12 cellular contexts compared by ENCODE assay signal in genomic region chr12:15701721-15702156, GRCh38.
DNase-seq lines count a peak whose midpoint lies in the region; ATAC-seq, FAIRE-seq and TF ChIP-seq lines count a peak whose summit lies in the region.
"Had no signal": no experiment of that assay in that cellular context is flagged by ENCODE, and none has a peak within 500 bp of the region (broad histone marks: within the 10 kb centered on the region; RNA-seq: fewer than 3 reads in every experiment).

No MANE protein-coding gene starts in this region.

- H2AFZ ChIP-seq in HepG2 (ENCODE audit: low read length) = no peak overlapping the region
- no peak overlapping the region for H2AFZ ChIP-seq in MM.1S (ENCODE audit: low read length)

- H3K4me1 Mint-ChIP-seq in mesothelial cell of epicardium = peaks cover 19% of the 10 kb centered on the region

- no peak for DNase-seq in HepG2 (ENCODE audit: low spot score)
- no peak for DNase-seq in mesothelial cell of epicardium (ENCODE audit: low spot score in 2 of 2, unreplicated experiment in 2 of 2)
- no peak for DNase-seq in aorta
- DNase-seq in GM10266 (ENCODE audit: extremely low spot score) = no peak
- DNase-seq in cortex of kidney (lab: John Stamatoyannopoulos, UW) = no peak
- no peak for DNase-seq in MM.1S
- DNase-seq: Caco-2; Kasumi-1; stimulated activated CD4-positive, alpha-beta T cell treated with anti-CD3 and anti-CD28 coated beads, Interleukin-4, amount 100 ng/mL, for 4 hours had no signal

- TF ChIP-seq CTCF in liver (IDR thresholded peaks at IDR 0.05; ENCODE audit: low read depth, low read length, missing input control) (no peak), HepG2 (CRISPR knock-in tag; IDR thresholded peaks at IDR 0.05) (no peak), mesothelial cell of epicardium (IDR thresholded peaks at IDR 0.05; ENCODE audit: unreplicated experiment) (no peak), GM10266 (IDR thresholded peaks at IDR 0.05; ENCODE audit: control insufficient read depth, insufficient read depth, low read depth, missing control alignments) (no peak), MM.1S (IDR thresholded peaks at IDR 0.05; ENCODE audit: low read length) (no peak)

- peak overlapping the region; percentile 9 to 19 for H3K27ac ChIP-seq in liver (ENCODE audit: low read depth in 1 of 2, low read length in 2 of 2)
- no peak overlapping the region for H3K27ac ChIP-seq in HepG2 (ENCODE audit: extremely low read length, insufficient read depth, low read length)
- no peak overlapping the region for H3K27ac ChIP-seq in aorta (ENCODE audit: low read depth in 1 of 2, low read length in 2 of 2)
- no peak overlapping the region for H3K27ac ChIP-seq in MM.1S (ENCODE audit: low read length)
- H3K27ac ChIP-seq: VCaP had no signal

- 58% methylated on average over 3 of the region's 3 CpGs for WGBS in liver
- 91% methylated on average over 3 of the region's 3 CpGs for WGBS in HepG2 (ENCODE audit: low lambda C conversion rate)
- 1 to 2% methylated on average over 3 of the region's 3 CpGs for WGBS in aorta, 2 donors

- no peak overlapping the region for H3K4me3 Mint-ChIP-seq in mesothelial cell of epicardium

- H3K36me3 ChIP-seq in liver (ENCODE audit: control insufficient read depth in 4 of 4, insufficient read depth in 3 of 4, low read depth in 1 of 4, low read length in 3 of 4) (no peaks in the 10 kb centered on the region), HepG2 (replicated peaks in 1 of 2; ENCODE audit: control insufficient read depth in 1 of 2, insufficient read depth in 2 of 2, low read length in 2 of 2) (no peaks in the 10 kb centered on the region), aorta (ENCODE audit: control insufficient read depth in 1 of 2, insufficient read depth in 2 of 2, low read length in 1 of 2) (no peaks in the 10 kb centered on the region), MM.1S (replicated peaks; ENCODE audit: insufficient read depth, low read length) (no peaks in the 10 kb centered on the region)

- H3K27me3 Mint-ChIP-seq in mesothelial cell of epicardium (ENCODE audit: low read depth) = no peaks in the 10 kb centered on the region

- no peaks in the 10 kb centered on the region for H3K9me3 ChIP-seq in liver (ENCODE audit: control insufficient read depth in 4 of 4, low read length in 3 of 4)
- no peaks in the 10 kb centered on the region for H3K9me3 ChIP-seq in HepG2 (ENCODE audit: low read length)
- no peaks in the 10 kb centered on the region for H3K9me3 ChIP-seq in aorta (ENCODE audit: control insufficient read depth, low read length)
- H3K9me3 ChIP-seq in MM.1S (replicated peaks; ENCODE audit: insufficient read depth, low read length) = no peaks in the 10 kb centered on the region
- H3K9me3 ChIP-seq: Caco-2 had no signal

- H3K27me3 ChIP-seq in liver (ENCODE audit: control insufficient read depth in 4 of 4, insufficient read depth in 4 of 4, low read length in 3 of 4) (no peaks in the 10 kb centered on the region), HepG2 (ENCODE audit: control insufficient read depth in 1 of 2, insufficient read depth in 2 of 2, low read length in 2 of 2) (no peaks in the 10 kb centered on the region), aorta (ENCODE audit: control insufficient read depth in 1 of 2, insufficient read depth in 2 of 2, low read length in 1 of 2) (no peaks in the 10 kb centered on the region), MM.1S (replicated peaks; ENCODE audit: insufficient read depth, low read length) (no peaks in the 10 kb centered on the region)

- FAIRE-seq in HepG2 (lab: Jason Lieb, UNC) (no peak), colon (lab: Jason Lieb, UNC) (peak; percentile 75)

- no peak overlapping the region for H3K4me3 ChIP-seq in liver (ENCODE audit: low read depth in 1 of 3, low read length in 3 of 3)
- no peak overlapping the region for H3K4me3 ChIP-seq in HepG2 (replicated peaks in 1 of 3; ENCODE audit: insufficient read depth in 1 of 3, low read depth in 2 of 3, low read length in 3 of 3)
- H3K4me3 ChIP-seq in aorta (ENCODE audit: low read length in 2 of 2) = no peak overlapping the region
- no peak overlapping the region for H3K4me3 ChIP-seq in MM.1S (ENCODE audit: low read length)

- H3K4me2 ChIP-seq in HepG2 (ENCODE audit: low read depth, low read length) = no peak overlapping the region
- H3K4me2 ChIP-seq in MM.1S (ENCODE audit: low read depth, low read length) = no peak overlapping the region

- intact Hi-C loops in HepG2 (cut with micrococcal nuclease; ENCODE audit: unreplicated experiment) (no loop called here), aorta (cut with DNase I) (no loop called here)

- no peaks in the 10 kb centered on the region for H3K9me3 Mint-ChIP-seq in mesothelial cell of epicardium

- TF ChIP-seq EP300 in HepG2 (IDR thresholded peaks at IDR 0.05; ENCODE audit: low read depth in 2 of 2, low read length in 2 of 2) (no peak), HepG2 (CRISPR knock-in tag; IDR thresholded peaks at IDR 0.05; ENCODE audit: borderline replicate concordance) (no peak)

- H4K20me1 ChIP-seq in HepG2 (ENCODE audit: insufficient read depth, low read length) (no peaks in the 10 kb centered on the region), MM.1S (ENCODE audit: insufficient read depth, low read length) (no peaks in the 10 kb centered on the region)

- ATAC-seq in HepG2 (no peak), aorta (ENCODE audit: low FRiP score) (peak; percentile 49)

- no TSS peak for BruUV-seq in HepG2 (replicated peaks; lab: Mats Ljungman, UMichigan)

- H3K9ac ChIP-seq in liver (ENCODE audit: low read depth in 1 of 2, low read length in 2 of 2) (no peak overlapping the region), HepG2 (ENCODE audit: insufficient read depth, low read depth, low read length) (no peak overlapping the region), MM.1S (ENCODE audit: low read length) (no peak overlapping the region)

- POLR2A ChIA-PET in HepG2 (lab: Yijun Ruan, JAX) = no interaction called here

- no peaks in the 10 kb centered on the region for H3K36me3 Mint-ChIP-seq in mesothelial cell of epicardium

- H3K4me1 ChIP-seq in liver (ENCODE audit: control insufficient read depth in 4 of 4, insufficient read depth in 4 of 4, low read length in 3 of 4) = peaks cover 2 to 9% (median 6%) of the 10 kb centered on the region in 4 donors
- H3K4me1 ChIP-seq in HepG2 (ENCODE audit: insufficient read depth, low read length) = peaks cover 27% of the 10 kb centered on the region
- H3K4me1 ChIP-seq in aorta (ENCODE audit: control insufficient read depth in 1 of 2, insufficient read depth in 2 of 2, low read length in 2 of 2) = peaks cover 0 to 5% of the 10 kb centered on the region in 2 donors
- peaks cover 5% of the 10 kb centered on the region for H3K4me1 ChIP-seq in MM.1S (ENCODE audit: low read length)
- H3K4me1 ChIP-seq: Caco-2 had no signal

- in situ Hi-C loops in HepG2 (cut with HindIII; ENCODE audit: extremely low pct_ligation_motif_present, low pct_unique_long_range_greater_than_20kb) = no loop called here

- H3K79me2 ChIP-seq in HepG2 (ENCODE audit: insufficient read depth, low read length) = peaks cover 44% of the 10 kb centered on the region
- no peaks in the 10 kb centered on the region for H3K79me2 ChIP-seq in MM.1S (ENCODE audit: low read length)

- H3F3A ChIP-seq in MM.1S (ENCODE audit: insufficient read depth, low read length) = no peaks in the 10 kb centered on the region

- H3K9me2 ChIP-seq in MM.1S (replicated peaks; ENCODE audit: insufficient read depth, low read length) = no peaks in the 10 kb centered on the region

- peak overlapping the region; percentile 24 for H3K27ac Mint-ChIP-seq in mesothelial cell of epicardium

- CTCF ChIA-PET in HepG2 (lab: Yijun Ruan, JAX; ENCODE audit: low intra/inter-chr PET ratio, low total read pairs) = no interaction called here

- TF ChIP-seq POLR2A in HepG2 (IDR thresholded peaks at IDR 0.05; ENCODE audit: insufficient read depth in 1 of 2, low read depth in 2 of 2, low read length in 2 of 2) = no peak

- no peak for TF ChIP-seq RAD21 in liver (IDR thresholded peaks at IDR 0.05)
- no peak for TF ChIP-seq RAD21 in HepG2 (CRISPR knock-in tag; IDR thresholded peaks at IDR 0.05)

TF ChIP-seq in HepG2, 621 proteins besides CTCF, POLR2A, EP300 and RAD21:
- TF ChIP-seq MAFK (conservative IDR thresholded peaks at IDR 0.05 in 1 of 2, IDR thresholded peaks at IDR 0.05 in 1 of 2; ENCODE audit: low read length in 2 of 2) = peak in 1 of 2 experiments; percentile 34; a peak in 1 of 4 replicates
- TF ChIP-seq MZF1 (CRISPR knock-in tag; IDR thresholded peaks at IDR 0.05; ENCODE audit: borderline replicate concordance) = no peak

Comparison
In these comparisons a context has a peak if more than half of its experiments do, and no peak if none do; other contexts are left out.
1. H3K27ac ChIP-seq: peak in liver (2 of 2); none in HepG2 (single experiment), aorta (0 of 2) and MM.1S (single experiment).